Comparison of ENCODE assay signal across 37 cellular contexts in genomic region chr12:5768880-5769199, GRCh38.
"Had no signal": no experiment of that assay in that cellular context is flagged by ENCODE, and none has a peak within 500 bp of the region (broad histone marks: within the 10 kb centered on the region; RNA-seq: fewer than 3 reads in every experiment).

No MANE protein-coding gene starts in this region.

- H3K4me3 Mint-ChIP-seq: activated B cell treated with CpG ODN at 0.5 μM for 24 hours; activated CD4-positive, alpha-beta memory T cell treated with anti-CD3 and anti-CD28 coated beads for 36 hours; activated CD4-positive, alpha-beta T cell treated with anti-CD3 and anti-CD28 coated beads, Interleukin-2, amount 10 ng/mL, durations not matched to agents 24 days and 14 days; activated CD8-positive, alpha-beta T cell treated with anti-CD3 and anti-CD28 coated beads for 36 hours; activated naive CD4-positive, alpha-beta T cell treated with anti-CD3 and anti-CD28 coated beads for 36 hours; activated naive CD8-positive, alpha-beta T cell treated with anti-CD3 and anti-CD28 coated beads for 36 hours; activated T-cell treated with anti-CD3 and anti-CD28 coated beads, Interleukin-2, amount 50 U/mL, for 4 hours; activated T-cell treated with anti-CD3 and anti-CD28 coated beads, Interleukin-2, amount 50 U/mL, for 72 hours; activated T-helper 1 cell treated with anti-CD3 and anti-CD28 coated beads, Interleukin-12 subunit alpha, Interleukin-12 subunit beta, Interleukin-2, Interleukin-4 antibody, amounts not matched to agents 30 ng/mL and 10 ng/mL and 1 ng/mL, durations not matched to agents 14 hours and 24 hours and 36 hours; activated T-helper 17 cell treated with anti-CD3 and anti-CD28 coated beads, Interleukin-2, amount 50 U/mL, for 72 hours; T-helper 1 cell treated with Interleukin-12 subunit alpha and Interleukin-12 subunit beta and Interleukin-4 antibody, amounts not matched to agents 30 μg/mL and 1 μg/mL, for 36 hours; T-helper 2 cell treated with Interferon-gamma antibody and Interleukin-4, amounts not matched to agents 5 μg/mL and 100 μg/mL, for 36 hours had no signal

- H3K36me3 Mint-ChIP-seq: activated CD4-positive, alpha-beta memory T cell treated with anti-CD3 and anti-CD28 coated beads for 36 hours; activated naive CD4-positive, alpha-beta T cell treated with anti-CD3 and anti-CD28 coated beads, Interleukin-2, amount 50 U/mL, for 72 hours; activated naive CD8-positive, alpha-beta T cell treated with anti-CD3 and anti-CD28 coated beads for 36 hours had no signal

- ATAC-seq: activated CD8-positive, alpha-beta T cell treated with anti-CD3 and anti-CD28 coated beads for 36 hours; activated naive CD4-positive, alpha-beta T cell treated with anti-CD3 and anti-CD28 coated beads, Interleukin-2, amount 50 U/mL, for 72 hours; activated T-cell treated with anti-CD3 and anti-CD28 coated beads, Interleukin-2, amount 50 U/mL, for 4 hours; activated T-cell treated with anti-CD3 and anti-CD28 coated beads, Interleukin-2, amount 50 U/mL, for 72 hours; activated T-helper 17 cell treated with anti-CD3 and anti-CD28 coated beads, Interleukin-2, amount 50 U/mL, for 72 hours had no signal

- H3K27ac ChIP-seq: adrenal gland, brain microvascular endothelial cell, breast epithelium, VCaP had no signal

- H3K9me3 Mint-ChIP-seq: activated B cell treated with CpG ODN at 0.5 μM for 24 hours; activated CD4-positive, alpha-beta memory T cell treated with anti-CD3 and anti-CD28 coated beads for 36 hours; activated CD4-positive, alpha-beta T cell treated with anti-CD3 and anti-CD28 coated beads, Interleukin-2, amount 10 ng/mL, durations not matched to agents 24 days and 14 days; activated CD8-positive, alpha-beta T cell treated with anti-CD3 and anti-CD28 coated beads for 36 hours; activated naive CD4-positive, alpha-beta T cell treated with anti-CD3 and anti-CD28 coated beads for 36 hours; activated naive CD4-positive, alpha-beta T cell treated with anti-CD3 and anti-CD28 coated beads, Interleukin-2, amount 50 U/mL, for 72 hours; activated naive CD8-positive, alpha-beta T cell treated with anti-CD3 and anti-CD28 coated beads for 36 hours; activated T-cell treated with anti-CD3 and anti-CD28 coated beads, Interleukin-2, amount 50 U/mL, for 4 hours; activated T-cell treated with anti-CD3 and anti-CD28 coated beads, Interleukin-2, amount 50 U/mL, for 72 hours; activated T-helper 1 cell treated with anti-CD3 and anti-CD28 coated beads, Interleukin-12 subunit alpha, Interleukin-12 subunit beta, Interleukin-2, Interleukin-4 antibody, amounts not matched to agents 30 ng/mL and 10 ng/mL and 1 ng/mL, durations not matched to agents 14 hours and 24 hours and 36 hours; activated T-helper 17 cell treated with anti-CD3 and anti-CD28 coated beads, Interleukin-2, amount 50 U/mL, for 72 hours; T-helper 1 cell treated with Interleukin-12 subunit alpha and Interleukin-12 subunit beta and Interleukin-4 antibody, amounts not matched to agents 30 μg/mL and 1 μg/mL, for 36 hours; T-helper 2 cell treated with Interferon-gamma antibody and Interleukin-4, amounts not matched to agents 5 μg/mL and 100 μg/mL, for 36 hours had no signal

- H3K4me3 ChIP-seq: adrenal gland, body of pancreas, breast epithelium had no signal

- H3K4me1 Mint-ChIP-seq: activated B cell treated with CpG ODN at 0.5 μM for 24 hours; activated CD4-positive, alpha-beta T cell treated with anti-CD3 and anti-CD28 coated beads, Interleukin-2, amount 10 ng/mL, durations not matched to agents 24 days and 14 days; activated naive CD8-positive, alpha-beta T cell treated with anti-CD3 and anti-CD28 coated beads for 36 hours; activated T-helper 17 cell treated with anti-CD3 and anti-CD28 coated beads, Interleukin-2, amount 50 U/mL, for 72 hours had no signal

- H3K9me3 ChIP-seq: adrenal gland, body of pancreas had no signal

- DNase-seq: activated B cell treated with CpG ODN at 0.5 μM for 24 hours; activated CD4-positive, alpha-beta memory T cell treated with anti-CD3 and anti-CD28 coated beads for 36 hours; activated CD4-positive, alpha-beta T cell treated with anti-CD3 and anti-CD28 coated beads for 4 hours; activated CD4-positive, alpha-beta T cell treated with anti-CD3 and anti-CD28 coated beads, Interleukin-2, amount 50 U/mL, for 1 hour; activated CD4-positive, alpha-beta T cell treated with anti-CD3 and anti-CD28 coated beads, Interleukin-2, amount 50 U/mL, for 4 hours; activated CD4-positive, CD25-positive, alpha-beta regulatory T cell treated with anti-CD3 and anti-CD28 coated beads, Interleukin-2, amount 50 U/mL, for 72 hours; activated CD8-positive, alpha-beta memory T cell treated with anti-CD3 and anti-CD28 coated beads, Interleukin-2, amount 50 U/mL, for 4 hours; activated CD8-positive, alpha-beta T cell treated with anti-CD3 and anti-CD28 coated beads for 36 hours; activated effector memory CD4-positive, alpha-beta T cell treated with anti-CD3 and anti-CD28 coated beads, Interleukin-2, amount 50 U/mL, for 16 hours; activated gamma-delta T cell treated with Interleukin-2 at 50 U/mL for 16 hours; activated naive CD4-positive, alpha-beta T cell; activated naive CD4-positive, alpha-beta T cell treated with anti-CD3 and anti-CD28 coated beads for 36 hours; activated naive CD4-positive, alpha-beta T cell treated with anti-CD3 and anti-CD28 coated beads, Interleukin-2, amount 50 U/mL, for 16 hours; activated naive CD8-positive, alpha-beta T cell treated with anti-CD3 and anti-CD28 coated beads for 36 hours; activated T-cell treated with anti-CD3 and anti-CD28 coated beads for 4 hours; activated T-cell treated with anti-CD3 and anti-CD28 coated beads, Interleukin-2, amount 50 U/mL, for 1 hour; activated T-cell treated with anti-CD3 and anti-CD28 coated beads, Interleukin-2, amount 50 U/mL, for 4 hours; activated T-cell treated with anti-CD3 and anti-CD28 coated beads, Interleukin-2, amount 50 U/mL, for 72 hours; amniotic stem cell; brain microvascular endothelial cell; central memory CD4-positive, alpha-beta T cell; SW 1271; T-helper 1 cell; T-helper 2 cell; T-helper 9 cell had no signal

- H3K36me3 ChIP-seq: adrenal gland, brain microvascular endothelial cell, breast epithelium had no signal

- H3K27me3 ChIP-seq: adrenal gland, body of pancreas, brain microvascular endothelial cell, breast epithelium had no signal

- H3K27ac Mint-ChIP-seq: activated B cell treated with CpG ODN at 0.5 μM for 24 hours; activated CD4-positive, alpha-beta memory T cell treated with anti-CD3 and anti-CD28 coated beads for 36 hours; activated CD4-positive, alpha-beta T cell treated with anti-CD3 and anti-CD28 coated beads, Interleukin-2, amount 10 ng/mL, durations not matched to agents 24 days and 14 days; activated CD8-positive, alpha-beta T cell treated with anti-CD3 and anti-CD28 coated beads for 36 hours; activated naive CD4-positive, alpha-beta T cell treated with anti-CD3 and anti-CD28 coated beads for 36 hours; activated naive CD4-positive, alpha-beta T cell treated with anti-CD3 and anti-CD28 coated beads, Interleukin-2, amount 50 U/mL, for 72 hours; activated naive CD8-positive, alpha-beta T cell treated with anti-CD3 and anti-CD28 coated beads for 36 hours; activated T-cell treated with anti-CD3 and anti-CD28 coated beads, Interleukin-2, amount 50 U/mL, for 72 hours; activated T-helper 1 cell treated with anti-CD3 and anti-CD28 coated beads, Interleukin-12 subunit alpha, Interleukin-12 subunit beta, Interleukin-2, Interleukin-4 antibody, amounts not matched to agents 30 ng/mL and 10 ng/mL and 1 ng/mL, durations not matched to agents 14 hours and 24 hours and 36 hours; activated T-helper 17 cell treated with anti-CD3 and anti-CD28 coated beads, Interleukin-2, amount 50 U/mL, for 72 hours; T-helper 1 cell treated with Interleukin-12 subunit alpha and Interleukin-12 subunit beta and Interleukin-4 antibody, amounts not matched to agents 30 μg/mL and 1 μg/mL, for 36 hours; T-helper 2 cell treated with Interferon-gamma antibody and Interleukin-4, amounts not matched to agents 5 μg/mL and 100 μg/mL, for 36 hours had no signal

- H3K4me1 ChIP-seq: adrenal gland, breast epithelium had no signal

- FAIRE-seq: astrocyte, TTC549 had no signal
